11 cellular contexts compared by ENCODE assay signal in the genomic region with DNA sequence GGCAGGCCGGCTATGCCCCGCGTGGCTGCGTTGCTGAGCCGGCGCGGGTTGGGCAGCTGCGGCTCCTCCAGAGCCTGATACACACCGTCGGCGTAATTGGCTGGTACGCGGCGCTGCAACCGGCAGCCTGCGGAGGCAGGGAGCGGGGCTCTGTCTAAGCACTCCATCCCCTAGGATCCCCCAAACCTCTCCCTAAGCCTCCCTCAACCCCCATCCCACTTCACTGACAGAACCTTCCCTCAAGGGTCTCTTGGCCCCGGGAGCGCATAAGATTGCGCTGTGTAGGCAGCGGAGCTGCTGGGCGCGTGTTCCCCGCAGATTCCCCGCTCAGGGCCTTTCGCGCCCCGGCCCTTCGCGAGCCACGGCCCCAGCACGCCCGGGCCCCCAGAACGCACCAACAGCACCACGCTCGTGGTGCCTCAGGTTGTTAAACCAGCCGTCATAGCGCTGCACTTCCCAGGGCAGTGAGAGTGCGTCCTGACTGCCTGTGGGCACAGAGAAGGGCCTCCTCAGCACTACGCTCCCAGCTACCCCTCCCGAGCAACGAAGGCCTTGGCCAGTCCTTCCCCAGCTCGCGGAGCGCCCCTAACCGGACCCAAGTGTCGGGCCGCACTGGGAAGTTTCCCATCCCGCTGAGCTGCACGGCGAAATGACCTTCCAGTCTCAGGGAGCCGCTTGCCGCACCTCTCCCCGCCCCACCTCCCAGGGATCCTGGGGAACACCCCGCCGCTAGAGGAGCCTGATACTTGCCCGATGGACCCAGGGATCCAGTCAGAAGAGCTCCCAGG. TPM values are rescaled to one million over a fixed set of nuclear protein-coding genes. Genes with fewer than 3 reads are reported as not detected.
A peak's percentile ranks its signal among the peaks of the same experiment; 100 is the strongest.
DNase-seq lines count a peak whose midpoint lies in the region; ATAC-seq, FAIRE-seq and TF ChIP-seq lines count a peak whose summit lies in the region.
"Had no signal": no experiment of that assay in that cellular context is flagged by ENCODE, and none has a peak within 500 bp of the region (broad histone marks: within the 10 kb centered on the region; RNA-seq: fewer than 3 reads in every experiment).

No MANE protein-coding gene starts in this region.

- H3K36me3 Mint-ChIP-seq in CD8-positive, alpha-beta T cell: no peaks in the 10 kb centered on the region
- no peaks in the 10 kb centered on the region for H3K36me3 Mint-ChIP-seq in nephron (ENCODE audit: low read depth)

- no peak overlapping the region for H3K27ac Mint-ChIP-seq in CD8-positive, alpha-beta T cell
- no peak overlapping the region for H3K27ac Mint-ChIP-seq in nephron

- H3K9me3 Mint-ChIP-seq in CD8-positive, alpha-beta T cell: no peaks in the 10 kb centered on the region
- no peaks in the 10 kb centered on the region for H3K9me3 Mint-ChIP-seq in nephron

- H3K9ac ChIP-seq in HUES64 (ENCODE audit: low read depth, low read length): no peak overlapping the region
- H3K9ac ChIP-seq: KMS-11 had no signal

- H3K9me3 ChIP-seq in CD8-positive, alpha-beta T cell (ENCODE audit: low read length): no peaks in the 10 kb centered on the region
- no peaks in the 10 kb centered on the region; the same call in 1 of the 2 replicates for H3K9me3 ChIP-seq in HUES64 (ENCODE audit: insufficient read depth, low read depth, low read length)

- H3K4me1 Mint-ChIP-seq in CD8-positive, alpha-beta T cell (ENCODE audit: low read depth): peaks cover 44% of the 10 kb centered on the region
- H3K4me1 Mint-ChIP-seq in nephron: peaks cover 6% of the 10 kb centered on the region

- CTCF ChIA-PET in CD8-positive, alpha-beta T cell (lab: Charles Lee): no interaction called here

- DNase-seq in CD8-positive, alpha-beta T cell: no peak
- DNase-seq in dorsolateral prefrontal cortex (peak in 1 of 10 donors; percentile 19), AML-193 (lab: John Stamatoyannopoulos, UW) (no peak), GM19239 (ENCODE audit: insufficient read length, low spot score) (no peak)
- DNase-seq: hippocampal formation had no signal

- no peak overlapping the region for H3K4me3 ChIP-seq in CD8-positive, alpha-beta T cell (ENCODE audit: low read depth, low read length)
- H3K4me3 ChIP-seq in HUES64 (ENCODE audit: low read length): peak overlapping the region; percentile 45
- peak overlapping the region in 35 of 59 donors; percentile 1 to 57 (median 28) for H3K4me3 ChIP-seq in dorsolateral prefrontal cortex

- no peaks in the 10 kb centered on the region for H3K36me3 ChIP-seq in CD8-positive, alpha-beta T cell (ENCODE audit: insufficient read depth, low read length)
- no peaks in the 10 kb centered on the region for H3K36me3 ChIP-seq in HUES64 (ENCODE audit: insufficient read depth, low read length)

- no peak for FAIRE-seq in GM19239 (lab: Jason Lieb, UNC)

- H3K27me3 Mint-ChIP-seq in CD8-positive, alpha-beta T cell (ENCODE audit: low read depth): peaks cover 73% of the 10 kb centered on the region
- peaks cover 92% of the 10 kb centered on the region for H3K27me3 Mint-ChIP-seq in nephron (ENCODE audit: low read depth)

- H3K4me3 Mint-ChIP-seq in CD8-positive, alpha-beta T cell: peak overlapping the region; percentile 11
- peak overlapping the region in 2 of 3 experiments; percentile 57 to 62 for H3K4me3 Mint-ChIP-seq in nephron

- ATAC-seq in CD8-positive, alpha-beta T cell: no peak
- ATAC-seq in GM19328 (IDR thresholded peaks at IDR 0.05; ENCODE audit: unreplicated experiment): no peak
- no peak for ATAC-seq in GM19023 (IDR thresholded peaks at IDR 0.05; ENCODE audit: unreplicated experiment)
- ATAC-seq: HCT116 had no signal

- TF ChIP-seq CTCF in CD8-positive, alpha-beta T cell (IDR thresholded peaks at IDR 0.05): no peak
- no peak for TF ChIP-seq CTCF in dorsolateral prefrontal cortex (IDR thresholded peaks at IDR 0.05 in 54 of 56, conservative IDR thresholded peaks at IDR 0.05 in 2 of 56; ENCODE audit: low read depth in 1 of 56, partially characterized antibody in 56 of 56)
- TF ChIP-seq CTCF in nephron (IDR thresholded peaks at IDR 0.05; ENCODE audit: unreplicated experiment in 3 of 3): no peak

- peaks cover 36% of the 10 kb centered on the region for H3K27me3 ChIP-seq in CD8-positive, alpha-beta T cell (ENCODE audit: insufficient read depth, low read length)
- peaks cover 88% of the 10 kb centered on the region for H3K27me3 ChIP-seq in HUES64 (ENCODE audit: insufficient read depth, low read length)
- peaks cover 9 to 94% (median 79%) of the 10 kb centered on the region in 45 donors for H3K27me3 ChIP-seq in dorsolateral prefrontal cortex

- intact Hi-C loops in CD8-positive, alpha-beta T cell (cut with DNase I, micrococcal nuclease): no loop called here
- intact Hi-C loops in dorsolateral prefrontal cortex (cut with DNase I): loop anchor here in 1 of 2 donors (10.0 kb wide), 1 partner anchor 258 kb away; no protein-coding TSS in a partner anchor

- POLR2A ChIA-PET in CD8-positive, alpha-beta T cell (lab: Charles Lee): interaction anchor here (0.7 kb wide), 1 partner anchor 86 kb away, joined by 3 read pairs; no protein-coding TSS in a partner anchor

- 2% methylated on average over 56 of the region's 57 CpGs for WGBS in HUES64

- no peak overlapping the region for H3K27ac ChIP-seq in CD8-positive, alpha-beta T cell (ENCODE audit: low read depth, low read length)
- H3K27ac ChIP-seq in HUES64 (ENCODE audit: low read depth, low read length): no peak overlapping the region
- H3K27ac ChIP-seq in dorsolateral prefrontal cortex: no peak overlapping the region
- H3K27ac ChIP-seq: KMS-11 had no signal

- H3K4me1 ChIP-seq in CD8-positive, alpha-beta T cell (ENCODE audit: insufficient read depth, low read length): peaks cover 48% of the 10 kb centered on the region
- peaks cover 17% of the 10 kb centered on the region; the same call in 1 of the 2 replicates for H3K4me1 ChIP-seq in HUES64 (ENCODE audit: insufficient read depth, low read length)

RNA-seq across cellular contexts. Expression of a gene that starts 1.2 kb away (rescaled TPM):
- under 1 TPM in 1 of 2 experiments, not detected in 1; 0.05 TPM for total RNA-seq in CD8-positive, alpha-beta T cell
- polyA plus RNA-seq in HUES64 (2013, experiment 1 of 2): 0.05 TPM
- not detected for polyA plus RNA-seq in HUES64 (2013, experiment 2 of 2)
- 1 to 10 TPM in 13 of 120 experiments, under 1 TPM in 90, not detected in 17; 0.07 to 3.1 (median 0.26) TPM for total RNA-seq in dorsolateral prefrontal cortex

RNA-seq across cellular contexts. Expression of a gene that starts 1.3 kb away (rescaled TPM):
- total RNA-seq in CD8-positive, alpha-beta T cell: not detected
- not detected for polyA plus RNA-seq in HUES64 (2013, experiment 1 of 2)
- polyA plus RNA-seq in HUES64 (2013, experiment 2 of 2): not detected
- not detected for total RNA-seq in dorsolateral prefrontal cortex

RNA-seq across cellular contexts. Expression of a gene that starts 16.9 kb away (rescaled TPM):
- not detected for total RNA-seq in CD8-positive, alpha-beta T cell
- polyA plus RNA-seq in HUES64 (2013, experiment 1 of 2): not detected
- polyA plus RNA-seq in HUES64 (2013, experiment 2 of 2): not detected
- total RNA-seq in dorsolateral prefrontal cortex: 1 to 10 TPM in 100 of 120 experiments, under 1 TPM in 15, not detected in 5; 0.23 to 7.3 (median 2.0) TPM

RNA-seq across cellular contexts. Expression of a gene that starts 17.0 kb away (rescaled TPM):
- not detected for total RNA-seq in CD8-positive, alpha-beta T cell
- 0.15 TPM for polyA plus RNA-seq in HUES64 (2013, experiment 1 of 2)
- 0.13 TPM for polyA plus RNA-seq in HUES64 (2013, experiment 2 of 2)
- total RNA-seq in dorsolateral prefrontal cortex: 10 to 100 TPM in 2 of 120 experiments, 1 to 10 TPM in 82, under 1 TPM in 35, not detected in 1; 0.25 to 12.0 (median 1.8) TPM
